In the genomic region with DNA sequence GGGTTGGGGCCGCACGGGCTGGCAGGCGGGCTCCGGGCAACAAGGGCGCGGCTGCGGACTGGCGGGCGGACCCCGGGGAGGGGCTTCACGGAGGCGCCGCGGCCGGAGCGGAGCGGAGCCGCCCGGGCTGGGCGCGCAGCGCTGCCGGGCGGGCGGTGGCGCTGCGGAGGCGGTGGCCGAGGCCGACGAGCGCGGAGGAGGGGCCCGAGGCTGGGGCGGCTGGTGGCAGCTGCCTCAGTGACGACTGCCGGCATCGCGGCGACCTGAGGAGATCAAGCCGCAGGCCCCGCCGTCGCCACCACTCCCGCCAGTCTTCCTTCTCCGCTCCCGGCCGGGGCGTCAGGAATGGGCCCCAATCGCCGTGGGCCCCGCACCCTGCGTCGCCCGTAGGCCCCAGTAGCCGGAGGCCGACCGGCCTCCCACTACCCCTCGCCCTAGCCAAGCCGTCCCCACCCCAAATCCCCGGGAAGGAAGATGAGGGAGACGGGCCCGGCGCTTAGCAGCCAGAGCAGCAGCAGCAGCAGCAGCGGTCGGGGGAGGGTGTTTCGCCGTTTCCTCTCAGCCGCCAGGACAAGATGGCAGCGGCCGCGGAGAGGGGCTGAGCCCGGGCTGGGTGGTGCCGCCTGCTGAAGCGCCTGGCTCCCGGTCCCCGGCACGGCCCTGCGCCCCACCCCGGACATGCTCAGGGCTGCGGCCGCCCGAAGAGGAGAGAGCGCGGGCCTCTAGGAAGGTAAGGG, we compare ENCODE assay signal across 8 cellular contexts. TPM values are rescaled to one million over a fixed set of nuclear protein-coding genes. Genes with fewer than 3 reads are reported as not detected.
DNase-seq lines count a peak whose midpoint lies in the region; ATAC-seq and TF ChIP-seq lines count a peak whose summit lies in the region.

A gene (plus strand): TSS at position 222 of the 737 bp plus-strand sequence.

- peak within 1 kb of the TSS; percentile 99 for H3K27ac Mint-ChIP-seq in WTC11
- H3K27ac Mint-ChIP-seq in immature natural killer cell, result peak within 1 kb of the TSS; percentile 95 to 99 (median 96)

- H3K27ac ChIP-seq in A673 (ENCODE audit: low read depth, low read length, poor library complexity, severe bottlenecking), result peak within 1 kb of the TSS; percentile 97
- peak within 1 kb of the TSS; percentile 96 for H3K27ac ChIP-seq in mammary epithelial cell (ENCODE audit: insufficient read depth, low read depth, low read length)

- H3K4me3 ChIP-seq in A673 (ENCODE audit: low read depth, low read length, poor library complexity, severe bottlenecking), result peak within 1 kb of the TSS; percentile 66
- H3K4me3 ChIP-seq in mammary epithelial cell (replicated peaks in 1 of 3; ENCODE audit: insufficient read depth in 1 of 3, low read depth in 2 of 3, low read length in 3 of 3), result peak within 1 kb of the TSS; percentile 65 to 94 (median 88)

- CTCF ChIA-PET in A673 (lab: Charles Lee) (no interaction called here), WTC11 (lab: Charles Lee) (no interaction called here), mammary epithelial cell (lab: Charles Lee; ENCODE audit: low non-redundant PET) (no interaction called here)

- in situ Hi-C loops in mammary epithelial cell (cut with MboI; ENCODE audit: low sequenced_read_pairs in 2 of 2), result no loop called here

- TF ChIP-seq CTCF in A673 (conservative IDR thresholded peaks at IDR 0.05; ENCODE audit: low read depth, low read length) (peak; percentile 31; the same call in 1 of the 2 replicates), WTC11 (IDR thresholded peaks at IDR 0.05) (no peak), mammary epithelial cell (conservative IDR thresholded peaks at IDR 0.05 in 1 of 2, IDR thresholded peaks at IDR 0.05 in 1 of 2; ENCODE audit: extremely low read depth in 1 of 2, insufficient read depth in 1 of 2, low read depth in 1 of 2, low read length in 2 of 2) (peak in 1 of 2 donors; percentile 4)

- ATAC-seq in GM18520 (IDR thresholded peaks at IDR 0.05; ENCODE audit: unreplicated experiment) (peak; percentile 82), HG03045 (IDR thresholded peaks at IDR 0.05; ENCODE audit: unreplicated experiment) (peak; percentile 87), WTC11 (peak; percentile 88)

- POLR2A ChIA-PET in A673 (lab: Charles Lee; ENCODE audit: low non-redundant PET), result no interaction called here
- POLR2A ChIA-PET in WTC11 (lab: Charles Lee), result no interaction called here

- H3K36me3 ChIP-seq in A673 (ENCODE audit: insufficient read depth, low read length, poor library complexity, severe bottlenecking), result no peaks in the 10 kb centered on the region
- no peaks in the 10 kb centered on the region for H3K36me3 ChIP-seq in mammary epithelial cell (ENCODE audit: insufficient read depth, low read length)

- H3K4me3 Mint-ChIP-seq in WTC11 (peak within 1 kb of the TSS; percentile 91), immature natural killer cell (peak within 1 kb of the TSS; percentile 94 to 99 (median 95))

- intact Hi-C loops in A673 (cut with micrococcal nuclease; ENCODE audit: unreplicated experiment), result loop anchor here (5.0 kb wide), 3 partner anchors 70 to 435 kb away; a partner anchor contains a TSS
- intact Hi-C loops in mammary epithelial cell (cut with micrococcal nuclease), result loop anchor here (5.0 kb wide), 1 partner anchor 430 kb away; no protein-coding TSS in a partner anchor

- no TSS peak for BruUV-seq in A673 (replicated peaks; lab: Mats Ljungman, UMichigan)
- BruUV-seq in mammary epithelial cell (replicated peaks; lab: Mats Ljungman, UMichigan), result no TSS peak

- H3K4me1 ChIP-seq in A673 (ENCODE audit: insufficient read depth, low read length, poor library complexity, severe bottlenecking) (peaks cover 31% of the 10 kb centered on the region), mammary epithelial cell (ENCODE audit: insufficient read depth, low read length) (peaks cover 16% of the 10 kb centered on the region)

- dilution Hi-C loops in mammary epithelial cell (cut with HindIII; ENCODE audit: low sequenced_read_pairs), result no loop called here

- peaks cover 6% of the 10 kb centered on the region for H3K9me3 Mint-ChIP-seq in WTC11
- no peaks in the 10 kb centered on the region for H3K9me3 Mint-ChIP-seq in immature natural killer cell

- WGBS in mammary epithelial cell (ENCODE audit: low coverage, missing lambda C conversion rate), result 0% methylated on average over 3 of the region's 85 CpGs

- H3K4me1 Mint-ChIP-seq in WTC11 (peaks cover 40% of the 10 kb centered on the region), immature natural killer cell (peaks cover 39 to 54% of the 10 kb centered on the region in 2 donors)

- H3K4me2 ChIP-seq in mammary epithelial cell (ENCODE audit: insufficient read depth, low read depth, low read length), result peak within 1 kb of the TSS; percentile 89

- H3K9me3 ChIP-seq in A673 (ENCODE audit: low read depth, low read length, poor library complexity, severe bottlenecking) (no peaks in the 10 kb centered on the region), mammary epithelial cell (replicated peaks; ENCODE audit: insufficient read depth, low read length) (no peaks in the 10 kb centered on the region)

- no peaks in the 10 kb centered on the region; the same call in 1 of the 2 replicates for H3K27me3 Mint-ChIP-seq in WTC11 (ENCODE audit: low read depth)
- H3K27me3 Mint-ChIP-seq in immature natural killer cell (ENCODE audit: low read depth in 3 of 3), result peaks cover 6 to 19% (median 11%) of the 10 kb centered on the region in 3 donors

- H3K36me3 Mint-ChIP-seq in WTC11 (0 out of 2 replicates have a peak, but pooled peaks cover 3% of the 10 kb centered on the region), immature natural killer cell (no peaks in the 10 kb centered on the region)

- peaks cover 3% of the 10 kb centered on the region for H4K20me1 ChIP-seq in mammary epithelial cell (ENCODE audit: insufficient read depth, low read length)

- peak; percentile 97 for DNase-seq in A673 (ENCODE audit: low spot score)
- DNase-seq in NCI-H2107 (lab: John Stamatoyannopoulos, UW), result peak; percentile 53
- DNase-seq in WTC11 (ENCODE audit: low spot score), result peak; percentile 83
- DNase-seq in mammary epithelial cell, result peak; percentile 71
- peak; percentile 80 to 84 (median 83) for DNase-seq in immature natural killer cell
- peak; percentile 41 for DNase-seq in smooth muscle cell of the brain vasculature (ENCODE audit: low read depth, low spot score)

- H3K27me3 ChIP-seq in A673 (replicated peaks; ENCODE audit: insufficient read depth, low read depth, low read length, poor library complexity), result no peaks in the 10 kb centered on the region
- no peaks in the 10 kb centered on the region for H3K27me3 ChIP-seq in mammary epithelial cell (ENCODE audit: insufficient read depth, low read length)

- H2AFZ ChIP-seq in mammary epithelial cell (ENCODE audit: low read depth, low read length), result peak within 1 kb of the TSS; percentile 95

- H3K79me2 ChIP-seq in mammary epithelial cell (ENCODE audit: insufficient read depth, low read length), result peaks cover 57% of the 10 kb centered on the region

- peak within 1 kb of the TSS; percentile 93 for H3K9ac ChIP-seq in mammary epithelial cell (ENCODE audit: insufficient read depth, low read length)

TF ChIP-seq in WTC11, 78 proteins besides CTCF, POLR2A, EP300 and RAD21 (continues in another document):
- TF ChIP-seq SMAD4 (CRISPR knock-in tag; IDR thresholded peaks at IDR 0.05), result 0 out of 2 replicates have a peak, but pooled peaks have one; percentile 26
- no peak; the same call in 1 of the 2 replicates for TF ChIP-seq ESRRA (CRISPR knock-in tag; IDR thresholded peaks at IDR 0.05; ENCODE audit: borderline replicate concordance)
- TF ChIP-seq, protein P1, sequence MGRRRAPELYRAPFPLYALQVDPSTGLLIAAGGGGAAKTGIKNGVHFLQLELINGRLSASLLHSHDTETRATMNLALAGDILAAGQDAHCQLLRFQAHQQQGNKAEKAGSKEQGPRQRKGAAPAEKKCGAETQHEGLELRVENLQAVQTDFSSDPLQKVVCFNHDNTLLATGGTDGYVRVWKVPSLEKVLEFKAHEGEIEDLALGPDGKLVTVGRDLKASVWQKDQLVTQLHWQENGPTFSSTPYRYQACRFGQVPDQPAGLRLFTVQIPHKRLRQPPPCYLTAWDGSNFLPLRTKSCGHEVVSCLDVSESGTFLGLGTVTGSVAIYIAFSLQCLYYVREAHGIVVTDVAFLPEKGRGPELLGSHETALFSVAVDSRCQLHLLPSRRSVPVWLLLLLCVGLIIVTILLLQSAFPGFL (CRISPR knock-in tag; IDR thresholded peaks at IDR 0.05; ENCODE audit: borderline replicate concordance), result no peak
- 0 out of 2 replicates have a peak, but pooled peaks have one; percentile 8 for TF ChIP-seq CREB1 (CRISPR knock-in tag; IDR thresholded peaks at IDR 0.05)
- TF ChIP-seq, protein P2, sequence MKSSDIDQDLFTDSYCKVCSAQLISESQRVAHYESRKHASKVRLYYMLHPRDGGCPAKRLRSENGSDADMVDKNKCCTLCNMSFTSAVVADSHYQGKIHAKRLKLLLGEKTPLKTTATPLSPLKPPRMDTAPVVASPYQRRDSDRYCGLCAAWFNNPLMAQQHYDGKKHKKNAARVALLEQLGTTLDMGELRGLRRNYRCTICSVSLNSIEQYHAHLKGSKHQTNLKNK (CRISPR knock-in tag; IDR thresholded peaks at IDR 0.05), result no peak
- TF ChIP-seq, protein P3, sequence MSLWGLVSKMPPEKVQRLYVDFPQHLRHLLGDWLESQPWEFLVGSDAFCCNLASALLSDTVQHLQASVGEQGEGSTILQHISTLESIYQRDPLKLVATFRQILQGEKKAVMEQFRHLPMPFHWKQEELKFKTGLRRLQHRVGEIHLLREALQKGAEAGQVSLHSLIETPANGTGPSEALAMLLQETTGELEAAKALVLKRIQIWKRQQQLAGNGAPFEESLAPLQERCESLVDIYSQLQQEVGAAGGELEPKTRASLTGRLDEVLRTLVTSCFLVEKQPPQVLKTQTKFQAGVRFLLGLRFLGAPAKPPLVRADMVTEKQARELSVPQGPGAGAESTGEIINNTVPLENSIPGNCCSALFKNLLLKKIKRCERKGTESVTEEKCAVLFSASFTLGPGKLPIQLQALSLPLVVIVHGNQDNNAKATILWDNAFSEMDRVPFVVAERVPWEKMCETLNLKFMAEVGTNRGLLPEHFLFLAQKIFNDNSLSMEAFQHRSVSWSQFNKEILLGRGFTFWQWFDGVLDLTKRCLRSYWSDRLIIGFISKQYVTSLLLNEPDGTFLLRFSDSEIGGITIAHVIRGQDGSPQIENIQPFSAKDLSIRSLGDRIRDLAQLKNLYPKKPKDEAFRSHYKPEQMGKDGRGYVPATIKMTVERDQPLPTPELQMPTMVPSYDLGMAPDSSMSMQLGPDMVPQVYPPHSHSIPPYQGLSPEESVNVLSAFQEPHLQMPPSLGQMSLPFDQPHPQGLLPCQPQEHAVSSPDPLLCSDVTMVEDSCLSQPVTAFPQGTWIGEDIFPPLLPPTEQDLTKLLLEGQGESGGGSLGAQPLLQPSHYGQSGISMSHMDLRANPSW (CRISPR knock-in tag; conservative IDR thresholded peaks at IDR 0.05; ENCODE audit: low read depth), result no peak
- TF ChIP-seq SP1 (CRISPR knock-in tag; conservative IDR thresholded peaks at IDR 0.05), result peak; percentile 18; the same call in 1 of the 2 replicates

RNA-seq across cellular contexts. Expression of the gene that starts here (rescaled TPM):
- total RNA-seq in A673 (2021) (85.9 and 86.7 TPM in 2 replicates), WTC11 (2021) (18.9 to 24.1 TPM (median 21.2 TPM) in 3 replicates), mammary epithelial cell (100 to 1,000 TPM in 1 of 2 donors, 10 to 100 TPM in 1; 56.7 to 217 TPM)
- polyA plus RNA-seq in mammary epithelial cell (26.3 TPM), immature natural killer cell (10 to 100 TPM; 24.3 to 34.6 (median 32.2) TPM)
- 133 TPM for polyA minus RNA-seq in mammary epithelial cell

Comparison
In these comparisons a context has a peak if more than half of its experiments do, and no peak if none do; other contexts are left out.
1. Peak in every context shown above with its lines: DNase-seq, ATAC-seq, H3K4me3 ChIP-seq and H3K27ac ChIP-seq.
2. DNase-seq: peak in every context shown above with its lines; median percentile 97 in A673; 83 in WTC11; 83 in immature natural killer cell; 71 in mammary epithelial cell; 53 in NCI-H2107; 41 in smooth muscle cell of the brain vasculature.